1 cellular context compared by ENCODE assay signal in the genomic region with DNA sequence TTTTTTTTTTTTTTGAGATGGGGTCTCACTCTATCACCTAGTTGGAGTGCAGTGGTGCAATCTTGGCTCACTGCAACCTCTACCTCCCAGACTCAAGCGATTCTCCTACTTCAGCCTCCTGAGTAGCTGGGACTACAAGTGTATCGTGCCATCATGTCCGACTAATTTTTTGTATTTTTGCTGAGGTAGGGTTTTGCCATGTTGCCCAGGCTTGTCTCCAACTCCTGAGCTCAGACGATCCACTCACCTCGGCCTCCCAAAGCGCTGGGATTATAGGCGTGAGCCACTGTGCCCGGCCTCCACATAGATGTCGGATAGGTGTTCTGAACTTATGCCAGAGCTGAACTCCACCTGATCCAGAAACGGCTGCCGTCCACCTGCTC.
A peak's percentile ranks its signal among the peaks of the same experiment; 100 is the strongest.
TF ChIP-seq lines count a peak whose summit lies in the region.

No MANE protein-coding gene starts in this region.

TF ChIP-seq in K562, 482 proteins besides CTCF, POLR2A, EP300 and RAD21:
- TF ChIP-seq MAFK (IDR thresholded peaks at IDR 0.05; ENCODE audit: low read length): 0 out of 2 replicates have a peak, but pooled peaks have one; percentile 26
- TF ChIP-seq C11orf30 (IDR thresholded peaks at IDR 0.05; ENCODE audit: low read depth): peak; percentile 59; the same call in 1 of the 2 replicates
- TF ChIP-seq SOX6 (IDR thresholded peaks at IDR 0.05): no peak
- TF ChIP-seq, protein P1, sequence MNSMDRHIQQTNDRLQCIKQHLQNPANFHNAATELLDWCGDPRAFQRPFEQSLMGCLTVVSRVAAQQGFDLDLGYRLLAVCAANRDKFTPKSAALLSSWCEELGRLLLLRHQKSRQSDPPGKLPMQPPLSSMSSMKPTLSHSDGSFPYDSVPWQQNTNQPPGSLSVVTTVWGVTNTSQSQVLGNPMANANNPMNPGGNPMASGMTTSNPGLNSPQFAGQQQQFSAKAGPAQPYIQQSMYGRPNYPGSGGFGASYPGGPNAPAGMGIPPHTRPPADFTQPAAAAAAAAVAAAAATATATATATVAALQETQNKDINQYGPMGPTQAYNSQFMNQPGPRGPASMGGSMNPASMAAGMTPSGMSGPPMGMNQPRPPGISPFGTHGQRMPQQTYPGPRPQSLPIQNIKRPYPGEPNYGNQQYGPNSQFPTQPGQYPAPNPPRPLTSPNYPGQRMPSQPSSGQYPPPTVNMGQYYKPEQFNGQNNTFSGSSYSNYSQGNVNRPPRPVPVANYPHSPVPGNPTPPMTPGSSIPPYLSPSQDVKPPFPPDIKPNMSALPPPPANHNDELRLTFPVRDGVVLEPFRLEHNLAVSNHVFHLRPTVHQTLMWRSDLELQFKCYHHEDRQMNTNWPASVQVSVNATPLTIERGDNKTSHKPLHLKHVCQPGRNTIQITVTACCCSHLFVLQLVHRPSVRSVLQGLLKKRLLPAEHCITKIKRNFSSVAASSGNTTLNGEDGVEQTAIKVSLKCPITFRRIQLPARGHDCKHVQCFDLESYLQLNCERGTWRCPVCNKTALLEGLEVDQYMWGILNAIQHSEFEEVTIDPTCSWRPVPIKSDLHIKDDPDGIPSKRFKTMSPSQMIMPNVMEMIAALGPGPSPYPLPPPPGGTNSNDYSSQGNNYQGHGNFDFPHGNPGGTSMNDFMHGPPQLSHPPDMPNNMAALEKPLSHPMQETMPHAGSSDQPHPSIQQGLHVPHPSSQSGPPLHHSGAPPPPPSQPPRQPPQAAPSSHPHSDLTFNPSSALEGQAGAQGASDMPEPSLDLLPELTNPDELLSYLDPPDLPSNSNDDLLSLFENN (IDR thresholded peaks at IDR 0.05; ENCODE audit: low read depth in 2 of 2, low read length in 2 of 2): no peak
- TF ChIP-seq MAFG (tag; conservative IDR thresholded peaks at IDR 0.05): peak; percentile 44
- TF ChIP-seq DDX20 (tag; IDR thresholded peaks at IDR 0.05; ENCODE audit: low read depth): no peak
- TF ChIP-seq MAFF (IDR thresholded peaks at IDR 0.05; ENCODE audit: low read length): 0 out of 2 replicates have a peak, but pooled peaks have one; percentile 35
- TF ChIP-seq, protein P2, sequence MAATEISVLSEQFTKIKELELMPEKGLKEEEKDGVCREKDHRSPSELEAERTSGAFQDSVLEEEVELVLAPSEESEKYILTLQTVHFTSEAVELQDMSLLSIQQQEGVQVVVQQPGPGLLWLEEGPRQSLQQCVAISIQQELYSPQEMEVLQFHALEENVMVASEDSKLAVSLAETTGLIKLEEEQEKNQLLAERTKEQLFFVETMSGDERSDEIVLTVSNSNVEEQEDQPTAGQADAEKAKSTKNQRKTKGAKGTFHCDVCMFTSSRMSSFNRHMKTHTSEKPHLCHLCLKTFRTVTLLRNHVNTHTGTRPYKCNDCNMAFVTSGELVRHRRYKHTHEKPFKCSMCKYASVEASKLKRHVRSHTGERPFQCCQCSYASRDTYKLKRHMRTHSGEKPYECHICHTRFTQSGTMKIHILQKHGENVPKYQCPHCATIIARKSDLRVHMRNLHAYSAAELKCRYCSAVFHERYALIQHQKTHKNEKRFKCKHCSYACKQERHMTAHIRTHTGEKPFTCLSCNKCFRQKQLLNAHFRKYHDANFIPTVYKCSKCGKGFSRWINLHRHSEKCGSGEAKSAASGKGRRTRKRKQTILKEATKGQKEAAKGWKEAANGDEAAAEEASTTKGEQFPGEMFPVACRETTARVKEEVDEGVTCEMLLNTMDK (IDR thresholded peaks at IDR 0.05; ENCODE audit: borderline replicate concordance, insufficient read depth, low read depth, low read length, poor library complexity, severe bottlenecking): no peak
- TF ChIP-seq NCOA6 (IDR thresholded peaks at IDR 0.05): no peak
- TF ChIP-seq ZNF316 (IDR thresholded peaks at IDR 0.05): peak; percentile 78
